Comparison of ENCODE assay signal across 8 cellular contexts in the genomic region with DNA sequence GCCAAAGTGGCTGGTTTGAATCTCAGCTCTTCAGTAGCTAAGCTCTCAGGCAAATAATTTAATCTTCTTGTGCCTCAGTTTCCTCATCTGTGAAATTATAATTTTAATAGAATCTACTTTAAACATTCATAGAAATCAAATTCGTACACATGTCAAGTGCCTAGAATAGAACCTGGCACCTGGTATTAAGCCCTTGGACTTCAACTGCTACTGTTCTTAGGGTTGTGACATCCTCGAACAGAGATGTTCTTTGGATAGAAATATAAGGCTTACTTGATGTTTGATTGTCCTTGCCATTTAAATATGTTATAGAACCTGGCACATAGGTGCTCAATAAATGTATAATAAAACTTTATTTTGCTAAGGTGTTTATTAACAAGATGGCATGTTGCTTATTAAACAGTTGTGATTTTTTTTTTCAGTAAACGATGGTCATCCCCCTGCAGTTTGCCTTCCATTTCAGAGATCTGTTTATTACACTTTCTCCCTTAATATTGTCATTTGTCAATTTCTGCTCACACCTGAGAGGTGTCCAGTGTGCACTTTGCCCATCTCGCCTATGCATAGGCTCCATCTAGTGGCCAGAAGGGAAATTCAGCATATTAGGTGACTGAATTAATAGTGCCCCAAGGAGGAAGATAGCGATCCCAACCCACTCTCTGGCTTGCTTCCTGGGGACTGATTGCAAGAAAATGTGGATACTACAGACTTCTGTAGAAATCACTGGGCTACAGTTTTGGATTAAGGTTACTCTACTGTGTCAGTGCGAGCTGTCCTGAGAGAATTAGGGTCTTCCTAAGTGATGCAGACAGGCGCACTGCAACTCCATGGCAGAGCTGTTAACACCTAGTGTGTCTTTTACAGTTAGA. TPM values are rescaled to one million over a fixed set of nuclear protein-coding genes. Genes with fewer than 3 reads are reported as not detected.
DNase-seq lines count a peak whose midpoint lies in the region; ATAC-seq and TF ChIP-seq lines count a peak whose summit lies in the region.

No MANE protein-coding gene starts in this region.

- H3K27me3 ChIP-seq in OCI-LY1 (ENCODE audit: insufficient read depth, low read length), result no peaks in the 10 kb centered on the region; the same call in 1 of the 2 replicates
- H3K27me3 ChIP-seq in mammary epithelial cell (ENCODE audit: insufficient read depth, low read length), result no peaks in the 10 kb centered on the region
- no peaks in the 10 kb centered on the region for H3K27me3 ChIP-seq in upper lobe of left lung

- H3K27ac ChIP-seq in OCI-LY1 (ENCODE audit: low read depth, low read length, poor library complexity, severe bottlenecking), result no peak overlapping the region
- no peak overlapping the region for H3K27ac ChIP-seq in mammary epithelial cell (ENCODE audit: insufficient read depth, low read depth, low read length)
- H3K27ac ChIP-seq in upper lobe of left lung, result no peak overlapping the region

- H3K4me2 ChIP-seq in OCI-LY1 (ENCODE audit: low read length), result no peak overlapping the region
- peak overlapping the region; percentile 58 for H3K4me2 ChIP-seq in mammary epithelial cell (ENCODE audit: insufficient read depth, low read depth, low read length)

- H3K9ac ChIP-seq in OCI-LY1 (ENCODE audit: low read length), result no peak overlapping the region
- no peak overlapping the region for H3K9ac ChIP-seq in mammary epithelial cell (ENCODE audit: insufficient read depth, low read length)

- in situ Hi-C loops in mammary epithelial cell (cut with MboI; ENCODE audit: low sequenced_read_pairs in 2 of 2), result loop anchor here (5.0 to 10.0 kb wide), 4 partner anchors 137 to 416 kb away; no protein-coding TSS in a partner anchor

- no peaks in the 10 kb centered on the region for H3F3A ChIP-seq in OCI-LY1 (ENCODE audit: insufficient read depth, low read length)

- dilution Hi-C loops in mammary epithelial cell (cut with HindIII; ENCODE audit: low sequenced_read_pairs), result loop anchor here (10.0 kb wide), 1 partner anchor 116 kb away; no protein-coding TSS in a partner anchor

- WGBS in mammary epithelial cell (ENCODE audit: low coverage, missing lambda C conversion rate), result 29% methylated on average over 7 of the region's 7 CpGs
- 42 to 48% methylated on average over 7 of the region's 7 CpGs for WGBS in upper lobe of left lung, 2 donors

- TF ChIP-seq CTCF in OCI-LY1 (IDR thresholded peaks at IDR 0.05; ENCODE audit: low read length) (peak; percentile 92), mammary epithelial cell (conservative IDR thresholded peaks at IDR 0.05 in 1 of 2, IDR thresholded peaks at IDR 0.05 in 1 of 2; ENCODE audit: extremely low read depth in 1 of 2, insufficient read depth in 1 of 2, low read depth in 1 of 2, low read length in 2 of 2) (peak; percentile 91), upper lobe of left lung (IDR thresholded peaks at IDR 0.05) (peak; percentile 55 to 76 (median 70))

- TF ChIP-seq POLR2A in upper lobe of left lung (IDR thresholded peaks at IDR 0.05), result no peak

- H3K9me2 ChIP-seq in OCI-LY1 (ENCODE audit: low read depth, low read length), result no peaks in the 10 kb centered on the region

- H3K79me2 ChIP-seq in OCI-LY1 (ENCODE audit: insufficient read depth, low read length) (no peaks in the 10 kb centered on the region), mammary epithelial cell (ENCODE audit: insufficient read depth, low read length) (peaks cover 100% of the 10 kb centered on the region)

- CTCF ChIA-PET in mammary epithelial cell (lab: Charles Lee; ENCODE audit: low non-redundant PET), result interaction anchor here (0.6 to 0.9 kb wide), 4 partner anchors 15 to 227 kb away, joined by 3 to 4 read pairs (median 4); no protein-coding TSS in a partner anchor

- no peaks in the 10 kb centered on the region for H3K9me3 ChIP-seq in OCI-LY1 (ENCODE audit: low read length)
- no peaks in the 10 kb centered on the region for H3K9me3 ChIP-seq in mammary epithelial cell (replicated peaks; ENCODE audit: insufficient read depth, low read length)
- no peaks in the 10 kb centered on the region for H3K9me3 ChIP-seq in upper lobe of left lung

- TF ChIP-seq EP300 in upper lobe of left lung (IDR thresholded peaks at IDR 0.05), result no peak

- peak; percentile 51 for DNase-seq in SIG-M5 treated with dmso at 0.1 percent for 504 hours (lab: John Stamatoyannopoulos, UW; ENCODE audit: unreplicated experiment)
- no peak for DNase-seq in SIG-M5 (lab: John Stamatoyannopoulos, UW)
- DNase-seq in mammary epithelial cell, result peak; percentile 60
- DNase-seq in left lobe of liver (ENCODE audit: low spot score), result no peak
- peak in 1 of 2 donors; percentile 46 for DNase-seq in upper lobe of left lung

- intact Hi-C loops in mammary epithelial cell (cut with micrococcal nuclease), result loop anchor here (1.0 to 2.0 kb wide), 5 partner anchors 120 to 418 kb away; no protein-coding TSS in a partner anchor

- BruUV-seq in mammary epithelial cell (replicated peaks; lab: Mats Ljungman, UMichigan), result no TSS peak

- H3K4me1 ChIP-seq in OCI-LY1 (ENCODE audit: insufficient read depth, low read length, severe bottlenecking) (no peaks in the 10 kb centered on the region), mammary epithelial cell (ENCODE audit: insufficient read depth, low read length) (peaks cover 49% of the 10 kb centered on the region), upper lobe of left lung (peaks cover 13 to 56% (median 44%) of the 10 kb centered on the region in 4 donors)

- peak; percentile 82 for ATAC-seq in GM19397 (IDR thresholded peaks at IDR 0.05; ENCODE audit: unreplicated experiment)
- peak; percentile 91 for ATAC-seq in HG03432 (IDR thresholded peaks at IDR 0.05; ENCODE audit: unreplicated experiment)
- peak; percentile 98 for ATAC-seq in left lobe of liver
- peak; percentile 75 to 88 for ATAC-seq in upper lobe of left lung (ENCODE audit: low FRiP score in 2 of 2)

- H3K4me3 ChIP-seq in OCI-LY1 (ENCODE audit: low read depth, low read length, poor library complexity, severe bottlenecking), result no peak overlapping the region
- no peak overlapping the region for H3K4me3 ChIP-seq in mammary epithelial cell (replicated peaks in 1 of 3; ENCODE audit: insufficient read depth in 1 of 3, low read depth in 2 of 3, low read length in 3 of 3)
- H3K4me3 ChIP-seq in upper lobe of left lung, result no peak overlapping the region

- H3K36me3 ChIP-seq in OCI-LY1 (ENCODE audit: insufficient read depth, low read length) (no peaks in the 10 kb centered on the region), mammary epithelial cell (ENCODE audit: insufficient read depth, low read length) (no peaks in the 10 kb centered on the region), upper lobe of left lung (no peaks in the 10 kb centered on the region)

- H4K20me1 ChIP-seq in OCI-LY1 (ENCODE audit: insufficient read depth, low read length), result no peaks in the 10 kb centered on the region
- no peaks in the 10 kb centered on the region for H4K20me1 ChIP-seq in mammary epithelial cell (ENCODE audit: insufficient read depth, low read length)

- no peak overlapping the region for H2AFZ ChIP-seq in OCI-LY1 (ENCODE audit: low read length)
- no peak overlapping the region for H2AFZ ChIP-seq in mammary epithelial cell (ENCODE audit: low read depth, low read length)

RNA-seq across cellular contexts. Expression of a gene that starts 10.7 kb away (rescaled TPM):
- total RNA-seq in mammary epithelial cell (10 to 100 TPM; 42.3 to 60.3 TPM), left lobe of liver (3.3 TPM), upper lobe of left lung (100 to 1,000 TPM in 2 of 6 donors, 10 to 100 TPM in 4; 31.0 to 142 (median 63.8) TPM)
- polyA plus RNA-seq in mammary epithelial cell, result 20.7 TPM
- polyA minus RNA-seq in mammary epithelial cell, result 117 TPM

Comparison
In these comparisons a context has a peak if more than half of its experiments do, and no peak if none do; other contexts are left out.
1. DNase-seq: peak in SIG-M5 treated with dmso at 0.1 percent for 504 hours (single experiment) and mammary epithelial cell (single experiment); none in SIG-M5 (single experiment) and left lobe of liver (single experiment).
2. Peak in every context shown above with its lines, with median percentiles within 50 percentile points of each other: ATAC-seq and CTCF ChIP-seq.